ENCODE assay signal across 11 cellular contexts in the genomic region with DNA sequence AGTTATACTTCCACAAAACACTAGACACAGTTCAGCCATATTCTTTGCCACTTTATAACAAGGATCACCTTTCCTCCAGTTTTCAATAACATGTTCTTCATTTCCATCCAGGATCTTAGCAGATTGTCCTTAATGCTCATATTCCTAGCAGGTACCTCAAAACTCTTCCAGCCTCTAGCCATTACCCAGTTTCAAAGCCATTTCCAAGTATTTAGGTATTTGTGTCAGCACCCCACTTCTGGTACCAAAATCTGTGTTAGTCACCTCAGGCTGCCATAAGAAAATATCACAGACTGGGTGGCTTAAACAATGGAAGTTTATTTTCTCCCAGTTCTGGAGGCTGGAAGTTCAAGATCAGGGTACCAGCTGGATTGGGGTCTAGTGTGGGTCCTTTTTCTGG.
"Had no signal": no experiment of that assay in that cellular context is flagged by ENCODE, and none has a peak within 500 bp of the region (broad histone marks: within the 10 kb centered on the region; RNA-seq: fewer than 3 reads in every experiment).

No MANE protein-coding gene starts in this region.

- H3K27ac ChIP-seq: GM23248 had no signal

- H3K9ac ChIP-seq: GM23248 had no signal

- DNase-seq: GM23248, GOT3, H7, H9, HCEC 1CT, HFFc6 had no signal

- H3K4me1 ChIP-seq: HAP-1 had no signal

- H2AFZ ChIP-seq: GM23248, GM23338 had no signal

- H3K4me3 Mint-ChIP-seq: GM23338, H9, HFFc6 had no signal

- H3K4me2 ChIP-seq: GM23338 had no signal

- H3K36me3 ChIP-seq: HAP-1 had no signal

- ATAC-seq: GM23338, HCT116 had no signal

- FAIRE-seq: H1, H54 had no signal

- H3K27ac Mint-ChIP-seq: GM23338, H9, HFFc6 had no signal

- H3K4me3 ChIP-seq: GM23248, GM23338, HAP-1 had no signal
